ENCODE assay signal across 12 cellular contexts in genomic region chr15:89104172-89104564, GRCh38. TPM values are rescaled to one million over a fixed set of nuclear protein-coding genes. Genes with fewer than 3 reads are reported as not detected.
A peak's percentile ranks its signal among the peaks of the same experiment; 100 is the strongest.
DNase-seq lines count a peak whose midpoint lies in the region; ATAC-seq and TF ChIP-seq lines count a peak whose summit lies in the region.
"Had no signal": no experiment of that assay in that cellular context is flagged by ENCODE, and none has a peak within 500 bp of the region (broad histone marks: within the 10 kb centered on the region; RNA-seq: fewer than 3 reads in every experiment).

No MANE protein-coding gene starts in this region.

- DNase-seq in PC-9, result no peak
- no peak for DNase-seq in esophagus muscularis mucosa (ENCODE audit: extremely low spot score)
- no peak for DNase-seq in mesenchymal stem cell
- DNase-seq in thoracic aorta (ENCODE audit: low spot score), result no peak
- no peak for DNase-seq in activated CD4-positive, alpha-beta T cell treated with anti-CD3 and anti-CD28 coated beads for 48 hours
- DNase-seq in COR-L47 (lab: John Stamatoyannopoulos, UW), result no peak
- no peak for DNase-seq in pons (ENCODE audit: low spot score)
- DNase-seq: activated gamma-delta T cell treated with Interleukin-2 at 50 U/mL for 16 hours, NCI-H2171, retina, SHP77 had no signal

- no peak overlapping the region for H2BK120ac ChIP-seq in mesenchymal stem cell (ENCODE audit: low read depth, low read length)

- 94% methylated on average over 9 of the region's 9 CpGs for WGBS in esophagus muscularis mucosa
- 83% methylated on average over 9 of the region's 9 CpGs for WGBS in mesenchymal stem cell

- peak overlapping the region; percentile 85 for H2AK5ac ChIP-seq in mesenchymal stem cell (ENCODE audit: low read length, severe bottlenecking)

- H3K4me2 ChIP-seq in PC-9, result peak overlapping the region; percentile 64; the same call in 1 of the 2 replicates
- no peak overlapping the region for H3K4me2 ChIP-seq in mesenchymal stem cell (ENCODE audit: low read length, poor library complexity, severe bottlenecking)

- H3K4me3 ChIP-seq in PC-9 (no peak overlapping the region), esophagus muscularis mucosa (no peak overlapping the region), mesenchymal stem cell (ENCODE audit: insufficient read depth in 1 of 2, low read depth in 1 of 2, low read length in 2 of 2) (peak overlapping the region in 1 of 2 experiments; percentile 34), thoracic aorta (no peak overlapping the region)

- no peaks in the 10 kb centered on the region for H4K20me1 ChIP-seq in PC-9 (ENCODE audit: insufficient read depth)

- intact Hi-C loops in PC-9 (cut with micrococcal nuclease; ENCODE audit: unreplicated experiment) (no loop called here), esophagus muscularis mucosa (cut with DNase I) (no loop called here)

- TF ChIP-seq CTCF in PC-9 (conservative IDR thresholded peaks at IDR 0.05), result no peak
- TF ChIP-seq CTCF in esophagus muscularis mucosa (IDR thresholded peaks at IDR 0.05), result no peak
- TF ChIP-seq CTCF in thoracic aorta (IDR thresholded peaks at IDR 0.05), result no peak

- ATAC-seq in thoracic aorta (ENCODE audit: insufficient number of reproducible peaks, low FRiP score, low read depth), result no peak
- ATAC-seq in GM21526 (IDR thresholded peaks at IDR 0.05; ENCODE audit: low FRiP score, unreplicated experiment), result no peak

- H3K27me3 ChIP-seq in PC-9 (ENCODE audit: insufficient read depth, low read depth), result no peaks in the 10 kb centered on the region
- no peaks in the 10 kb centered on the region for H3K27me3 ChIP-seq in esophagus muscularis mucosa
- H3K27me3 ChIP-seq in mesenchymal stem cell (ENCODE audit: control insufficient read depth in 1 of 2, insufficient read depth in 1 of 2, low read length in 2 of 2), result no peaks in the 10 kb centered on the region
- no peaks in the 10 kb centered on the region for H3K27me3 ChIP-seq in thoracic aorta (replicated peaks; ENCODE audit: insufficient read depth)

- no peak overlapping the region for H2AFZ ChIP-seq in PC-9
- no peak overlapping the region for H2AFZ ChIP-seq in mesenchymal stem cell (ENCODE audit: low read depth, low read length)

- H3K79me1 ChIP-seq in mesenchymal stem cell (replicated peaks; ENCODE audit: low read length, poor library complexity, severe bottlenecking), result peaks cover 39% of the 10 kb centered on the region

- peak overlapping the region in 1 of 2 experiments; percentile 19 for H3K4ac ChIP-seq in mesenchymal stem cell (ENCODE audit: low read depth in 1 of 2, low read length in 2 of 2)

- H3K9ac ChIP-seq in mesenchymal stem cell (ENCODE audit: low read length), result peak overlapping the region; percentile 73

- peaks cover 79% of the 10 kb centered on the region for H3K79me2 ChIP-seq in PC-9 (ENCODE audit: low read depth)

- CTCF ChIA-PET in PC-9 (lab: Charles Lee), result interaction anchor here (0.5 to 1.2 kb wide), 2 partner anchors 13 to 61 kb away, joined by 3 read pairs; no protein-coding TSS in a partner anchor

- no peak overlapping the region for H3K14ac ChIP-seq in mesenchymal stem cell (ENCODE audit: low read length in 2 of 2)

- no peak overlapping the region for H4K91ac ChIP-seq in mesenchymal stem cell (ENCODE audit: low read length)

- BruUV-seq in PC-9 (replicated peaks; lab: Mats Ljungman, UMichigan), result no TSS peak

- H3F3A ChIP-seq in PC-9 (ENCODE audit: insufficient read depth, low read depth), result peaks cover 53% of the 10 kb centered on the region

- peak overlapping the region; percentile 51 to 59 for H2BK12ac ChIP-seq in mesenchymal stem cell (ENCODE audit: low read length in 2 of 2)

- no peaks in the 10 kb centered on the region for H3K9me2 ChIP-seq in PC-9 (ENCODE audit: insufficient read depth)

- no peak for TF ChIP-seq POLR2A in esophagus muscularis mucosa (IDR thresholded peaks at IDR 0.05; ENCODE audit: low read depth)

- H4K8ac ChIP-seq in mesenchymal stem cell (ENCODE audit: low read length), result no peak overlapping the region

- peak overlapping the region; percentile 14 for H2BK5ac ChIP-seq in mesenchymal stem cell (ENCODE audit: low read depth, low read length, poor library complexity, severe bottlenecking)

- POLR2A ChIA-PET in PC-9 (lab: Charles Lee; ENCODE audit: unreplicated experiment), result interaction anchor here (0.6 to 0.7 kb wide), 2 partner anchors 32 to 274 kb away, joined by 3 to 5 read pairs; no protein-coding TSS in a partner anchor

- H3K9me3 ChIP-seq in PC-9 (ENCODE audit: insufficient read depth, low read depth) (no peaks in the 10 kb centered on the region), esophagus muscularis mucosa (no peaks in the 10 kb centered on the region), mesenchymal stem cell (ENCODE audit: control insufficient read depth, low read length) (no peaks in the 10 kb centered on the region), thoracic aorta (no peaks in the 10 kb centered on the region)

- H3K27ac ChIP-seq in PC-9, result peak overlapping the region; percentile 95
- peak overlapping the region; percentile 82 to 96 (median 93) for H3K27ac ChIP-seq in esophagus muscularis mucosa (replicated peaks in 1 of 4)
- peak overlapping the region; percentile 88 for H3K27ac ChIP-seq in mesenchymal stem cell (ENCODE audit: low read length, poor library complexity, severe bottlenecking)
- peak overlapping the region; percentile 93 for H3K27ac ChIP-seq in thoracic aorta

- peak overlapping the region in 1 of 2 experiments; percentile 68 for H3K18ac ChIP-seq in mesenchymal stem cell (ENCODE audit: low read depth in 1 of 2, low read length in 2 of 2)

- TF ChIP-seq EP300 in esophagus muscularis mucosa (IDR thresholded peaks at IDR 0.05), result no peak

- H2BK15ac ChIP-seq in mesenchymal stem cell (ENCODE audit: low read depth, poor library complexity, severe bottlenecking), result no peak overlapping the region

- H3K36me3 ChIP-seq in PC-9 (ENCODE audit: low read depth) (peaks cover 13% of the 10 kb centered on the region; the same call in 1 of the 2 replicates), esophagus muscularis mucosa (peaks cover 0 to 14% (median 0%) of the 10 kb centered on the region in 4 donors), mesenchymal stem cell (ENCODE audit: control insufficient read depth in 1 of 2, insufficient read depth in 2 of 2, low read depth in 1 of 2, low read length in 2 of 2) (peaks cover 3 to 62% of the 10 kb centered on the region in 2 experiments), thoracic aorta (no peaks in the 10 kb centered on the region)

- no peak overlapping the region for H3K23ac ChIP-seq in mesenchymal stem cell (ENCODE audit: low read length in 2 of 2)

- H3K4me1 ChIP-seq in PC-9 (replicated peaks; ENCODE audit: insufficient read depth), result peaks cover 99% of the 10 kb centered on the region
- H3K4me1 ChIP-seq in esophagus muscularis mucosa, result peaks cover 47 to 100% (median 98%) of the 10 kb centered on the region in 4 donors
- peaks cover 23% of the 10 kb centered on the region for H3K4me1 ChIP-seq in mesenchymal stem cell (ENCODE audit: control insufficient read depth, insufficient read depth, low read depth, low read length)
- peaks cover 53 to 98% of the 10 kb centered on the region in 2 donors for H3K4me1 ChIP-seq in thoracic aorta (ENCODE audit: control insufficient read depth in 1 of 2, low read depth in 2 of 2)

RNA-seq across cellular contexts. Expression of gene ABHD2, which starts 15.9 kb away (rescaled TPM):
- total RNA-seq in PC-9 (2021) (86.8 and 148 TPM in 2 replicates), esophagus muscularis mucosa (10 to 100 TPM; 49.8 to 82.3 (median 72.1) TPM), thoracic aorta (100 to 1,000 TPM; 177 to 283 TPM)
- 12.5 TPM for polyA plus RNA-seq in mesenchymal stem cell (2013, experiment 1 of 2)
- polyA plus RNA-seq in mesenchymal stem cell (2013, experiment 2 of 2), result 12.4 TPM
